Comparison of ENCODE assay signal across 1 cellular context in genomic region chr1:157490337-157491165, GRCh38.
TF ChIP-seq lines count a peak whose summit lies in the region.

No MANE protein-coding gene starts in this region.

TF ChIP-seq in WTC11, 78 proteins besides CTCF, POLR2A, EP300 and RAD21 (continued from another document):
- TF ChIP-seq PRDM15 (CRISPR knock-in tag; IDR thresholded peaks at IDR 0.05) (no peak), NR1H2 (CRISPR knock-in tag; IDR thresholded peaks at IDR 0.05) (no peak), RORB (CRISPR knock-in tag; IDR thresholded peaks at IDR 0.05) (no peak), ZNF219 (CRISPR knock-in tag; IDR thresholded peaks at IDR 0.05; ENCODE audit: borderline replicate concordance) (no peak), IRF2 (CRISPR knock-in tag; IDR thresholded peaks at IDR 0.05; ENCODE audit: borderline replicate concordance, low read depth) (no peak), ZNF512 (CRISPR knock-in tag; IDR thresholded peaks at IDR 0.05; ENCODE audit: borderline replicate concordance) (no peak)
- TF ChIP-seq, protein P1, sequence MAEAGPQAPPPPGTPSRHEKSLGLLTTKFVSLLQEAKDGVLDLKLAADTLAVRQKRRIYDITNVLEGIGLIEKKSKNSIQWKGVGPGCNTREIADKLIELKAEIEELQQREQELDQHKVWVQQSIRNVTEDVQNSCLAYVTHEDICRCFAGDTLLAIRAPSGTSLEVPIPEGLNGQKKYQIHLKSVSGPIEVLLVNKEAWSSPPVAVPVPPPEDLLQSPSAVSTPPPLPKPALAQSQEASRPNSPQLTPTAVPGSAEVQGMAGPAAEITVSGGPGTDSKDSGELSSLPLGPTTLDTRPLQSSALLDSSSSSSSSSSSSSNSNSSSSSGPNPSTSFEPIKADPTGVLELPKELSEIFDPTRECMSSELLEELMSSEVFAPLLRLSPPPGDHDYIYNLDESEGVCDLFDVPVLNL (CRISPR knock-in tag; IDR thresholded peaks at IDR 0.05; ENCODE audit: borderline replicate concordance, low read depth) = no peak
TF ChIP-seq in WTC11: peak in this region for 0.
